14 cellular contexts compared by ENCODE assay signal in genomic region chr15:32794973-32795372, GRCh38.
"Had no signal": no experiment of that assay in that cellular context is flagged by ENCODE, and none has a peak within 500 bp of the region (broad histone marks: within the 10 kb centered on the region; RNA-seq: fewer than 3 reads in every experiment).

No MANE protein-coding gene starts in this region.

- H3K36me3 ChIP-seq: neural progenitor cell, WERI-Rb-1 had no signal

- H3K4me2 ChIP-seq: neural progenitor cell had no signal

- H3K9me3 ChIP-seq: body of pancreas had no signal

- H3K27ac ChIP-seq: body of pancreas, epithelial cell of prostate, neural progenitor cell, WERI-Rb-1 had no signal

- FAIRE-seq: islet of Langerhans, urothelium cell line had no signal

- H3K27me3 ChIP-seq: body of pancreas, neural progenitor cell had no signal

- DNase-seq: activated CD4-positive, alpha-beta T cell treated with anti-CD3 and anti-CD28 coated beads for 4 hours; activated CD8-positive, alpha-beta T cell treated with anti-CD3 and anti-CD28 coated beads for 36 hours; activated gamma-delta T cell; activated T-cell treated with anti-CD3 and anti-CD28 coated beads, Interleukin-2, amount 50 U/mL, for 4 hours; amygdala; body of pancreas; dermis blood vessel endothelial cell; effector memory CD8-positive, alpha-beta T cell; WERI-Rb-1 had no signal

- H3K4me1 ChIP-seq: body of pancreas had no signal

- ATAC-seq: activated CD8-positive, alpha-beta T cell treated with anti-CD3 and anti-CD28 coated beads for 36 hours; activated T-cell treated with anti-CD3 and anti-CD28 coated beads, Interleukin-2, amount 50 U/mL, for 4 hours; body of pancreas; effector memory CD8-positive, alpha-beta T cell; stimulated activated effector memory CD8-positive, alpha-beta T cell treated with anti-CD3 and anti-CD28 coated beads, Interleukin-12 subunit alpha, Interleukin-12 subunit beta, amount 100 ng/mL, for 72 hours had no signal

- H3K4me3 ChIP-seq: body of pancreas, neural progenitor cell had no signal
